8 cellular contexts compared by ENCODE assay signal in the genomic region with DNA sequence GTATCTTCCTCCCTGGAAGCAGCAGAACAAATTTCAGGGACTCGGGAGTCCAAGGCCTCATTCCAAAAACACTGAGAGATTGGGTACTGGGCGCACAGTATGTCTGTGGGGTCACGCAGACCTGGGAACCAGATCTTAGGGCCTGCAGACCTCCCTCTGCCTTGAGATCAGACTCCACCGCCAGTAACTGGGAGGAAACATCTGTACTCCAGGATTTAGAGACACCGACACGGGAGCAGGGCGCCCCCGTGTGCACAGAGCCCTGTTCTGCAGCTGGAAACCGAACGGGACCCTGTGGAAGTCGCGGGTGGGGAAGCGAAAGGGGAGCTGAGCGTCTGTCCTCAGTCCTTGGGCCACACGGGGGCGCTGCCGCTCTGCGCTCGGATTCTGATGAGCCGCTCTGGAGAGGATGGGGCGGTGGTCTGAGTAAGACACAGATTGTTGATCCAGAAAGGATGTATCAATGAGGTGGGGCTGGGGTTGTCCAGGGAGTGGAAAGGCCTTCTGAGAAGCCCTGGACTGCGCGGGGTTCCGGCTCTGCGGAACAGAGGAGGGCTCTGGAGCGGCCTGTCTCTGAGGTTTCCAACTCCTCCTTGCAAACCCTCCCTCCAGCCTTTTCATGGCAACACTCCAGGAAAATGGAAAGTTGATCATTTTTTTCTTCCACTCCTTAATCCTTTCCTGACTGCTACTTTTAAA. TPM values are rescaled to one million over a fixed set of nuclear protein-coding genes. Genes with fewer than 3 reads are reported as not detected.
DNase-seq lines count a peak whose midpoint lies in the region; ATAC-seq and TF ChIP-seq lines count a peak whose summit lies in the region.
"Not testable (repeated sequence)": the region's sequence is repeated elsewhere in the genome, so short reads cannot be mapped to it uniquely, and the experiment has no call there.

No MANE protein-coding gene starts in this region.

- not testable (repeated sequence) for H3K27ac Mint-ChIP-seq in activated CD4-positive, alpha-beta memory T cell treated with anti-CD3 and anti-CD28 coated beads, Interleukin-2, amount 10 ng/mL, durations not matched to agents 7 days and 5 days

- H4K20me1 ChIP-seq in OCI-LY3 (ENCODE audit: insufficient read depth, low read length), result not testable (repeated sequence)

- not testable (repeated sequence) for TF ChIP-seq POLR2A in upper lobe of left lung (IDR thresholded peaks at IDR 0.05)

- CTCF ChIA-PET in activated CD4-positive, alpha-beta memory T cell treated with anti-CD3 and anti-CD28 coated beads, Interleukin-2, amount 10 ng/mL, durations not matched to agents 7 days and 5 days (lab: Charles Lee), result interaction anchor here (0.6 to 2.7 kb wide), 29 partner anchors 10 to 641 kb away, joined by 3 to 17 read pairs (median 4); a partner anchor contains a TSS

- H3K4me3 Mint-ChIP-seq in activated CD4-positive, alpha-beta memory T cell treated with anti-CD3 and anti-CD28 coated beads, Interleukin-2, amount 10 ng/mL, durations not matched to agents 7 days and 5 days, result not testable (repeated sequence)

- H3K79me2 ChIP-seq in OCI-LY3 (ENCODE audit: low read length), result not testable (repeated sequence)

- not testable (repeated sequence) for H3K27ac ChIP-seq in OCI-LY3 (ENCODE audit: low read length); upper lobe of left lung

- WGBS in upper lobe of left lung, 2 donors, result 4 to 17% methylated on average over 5 to 25 of the region's 26 CpGs

- TF ChIP-seq EP300 in upper lobe of left lung (IDR thresholded peaks at IDR 0.05), result not testable (repeated sequence)

- peak; percentile 51 for DNase-seq in GM04504 (ENCODE audit: low read depth)
- peak; percentile 82 for DNase-seq in LHCN-M2 (ENCODE audit: low read depth)
- peak; percentile 81 for DNase-seq in activated CD4-positive, alpha-beta memory T cell treated with anti-CD3 and anti-CD28 coated beads, Interleukin-2, amount 10 ng/mL, durations not matched to agents 7 days and 5 days
- peak; percentile 78 for DNase-seq in central memory CD4-positive, alpha-beta T cell
- peak; percentile 99 for DNase-seq in iPS-NIHi7 (ENCODE audit: extremely low spot score)
- peak; percentile 87 for DNase-seq in sciatic nerve (ENCODE audit: low spot score)
- DNase-seq in upper lobe of left lung, result peak; percentile 88 to 96

- POLR2A ChIA-PET in activated CD4-positive, alpha-beta memory T cell treated with anti-CD3 and anti-CD28 coated beads, Interleukin-2, amount 10 ng/mL, durations not matched to agents 7 days and 5 days (lab: Charles Lee), result interaction anchor here (1.0 to 4.3 kb wide), 2 partner anchors 10 to 79 kb away, joined by 4 to 27 read pairs; no protein-coding TSS in a partner anchor

- H3K36me3 ChIP-seq in OCI-LY3 (replicated peaks; ENCODE audit: low read depth, low read length); upper lobe of left lung: not testable (repeated sequence)

- not testable (repeated sequence) for H3K9me3 ChIP-seq in OCI-LY3 (ENCODE audit: insufficient read depth, low read length); upper lobe of left lung

- not testable (repeated sequence) for H3K9ac ChIP-seq in OCI-LY3 (ENCODE audit: low read length)

- peak overlapping the region; percentile 18; the same call in 1 of the 2 replicates for H3K4me2 ChIP-seq in OCI-LY3 (ENCODE audit: low read length)

- TF ChIP-seq CTCF in OCI-LY3 (IDR thresholded peaks at IDR 0.05; ENCODE audit: low read depth, low read length), result peak; percentile 65
- TF ChIP-seq CTCF in upper lobe of left lung (IDR thresholded peaks at IDR 0.05), result peak; percentile 76 to 93 (median 88)

- H3K27me3 ChIP-seq in OCI-LY3 (ENCODE audit: low read depth, low read length) (peaks cover 26% of the 10 kb centered on the region), upper lobe of left lung (peaks cover 0 to 48% (median 17%) of the 10 kb centered on the region in 4 donors)

- H2AFZ ChIP-seq in OCI-LY3 (ENCODE audit: low read depth, low read length), result not testable (repeated sequence)

- not testable (repeated sequence) for H3K4me3 ChIP-seq in OCI-LY3 (ENCODE audit: low read length)
- peak overlapping the region in 1 of 4 donors; percentile 0 for H3K4me3 ChIP-seq in upper lobe of left lung

- intact Hi-C loops in sciatic nerve (cut with DNase I), result not testable (repeated sequence)

- H3K9me3 Mint-ChIP-seq in activated CD4-positive, alpha-beta memory T cell treated with anti-CD3 and anti-CD28 coated beads, Interleukin-2, amount 10 ng/mL, durations not matched to agents 7 days and 5 days, result not testable (repeated sequence)

- H3K4me1 Mint-ChIP-seq in activated CD4-positive, alpha-beta memory T cell treated with anti-CD3 and anti-CD28 coated beads, Interleukin-2, amount 10 ng/mL, durations not matched to agents 7 days and 5 days, result peaks cover 30% of the 10 kb centered on the region

- peak; percentile 79 for ATAC-seq in sciatic nerve
- peak; percentile 88 to 93 for ATAC-seq in upper lobe of left lung (ENCODE audit: low FRiP score in 2 of 2)

- H3K4me1 ChIP-seq in OCI-LY3 (ENCODE audit: low read length), result not testable (repeated sequence)
- peaks cover 20 to 26% (median 24%) of the 10 kb centered on the region in 4 donors for H3K4me1 ChIP-seq in upper lobe of left lung

- peaks cover 87% of the 10 kb centered on the region for H3K27me3 Mint-ChIP-seq in activated CD4-positive, alpha-beta memory T cell treated with anti-CD3 and anti-CD28 coated beads, Interleukin-2, amount 10 ng/mL, durations not matched to agents 7 days and 5 days

- not testable (repeated sequence) for H3K36me3 Mint-ChIP-seq in activated CD4-positive, alpha-beta memory T cell treated with anti-CD3 and anti-CD28 coated beads, Interleukin-2, amount 10 ng/mL, durations not matched to agents 7 days and 5 days (ENCODE audit: low read depth)

RNA-seq across cellular contexts. Expression of a gene that starts 35.7 kb away (rescaled TPM):
- total RNA-seq in LHCN-M2 (2014; rRNA removed) (133 and 149 TPM in 2 replicates), sciatic nerve (546 TPM), upper lobe of left lung (1,000 to 10,000 TPM in 2 of 6 donors, 100 to 1,000 TPM in 4; 553 to 1,296 (median 975) TPM)
- 129 TPM for polyA plus RNA-seq in LHCN-M2 (2012)
- total RNA-seq in activated CD4-positive, alpha-beta memory T cell treated with anti-CD3 and anti-CD28 coated beads, Interleukin-2, amount 10 ng/mL, durations not matched to agents 7 days and 5 days, result 100 to 1,000 TPM; 757 to 767 TPM
